Comparison of ENCODE assay signal across 26 cellular contexts in genomic region chr14:57999471-57999870, GRCh38.
"Had no signal": no experiment of that assay in that cellular context is flagged by ENCODE, and none has a peak within 500 bp of the region (broad histone marks: within the 10 kb centered on the region; RNA-seq: fewer than 3 reads in every experiment).

No MANE protein-coding gene starts in this region.

- H3K4me3 Mint-ChIP-seq: effector memory CD8-positive, alpha-beta T cell; memory B cell; mesothelial cell of epicardium; naive B cell; natural killer cell treated with Interleukin-12 subunit alpha and Interleukin-12 subunit beta and Interleukin-15 and Interleukin-18, amount 100 ng/mL, for 72 hours; neural crest cell; stimulated activated effector memory CD8-positive, alpha-beta T cell treated with anti-CD3 and anti-CD28 coated beads, Interleukin-12 subunit alpha, Interleukin-12 subunit beta, amount 100 ng/mL, for 72 hours had no signal

- H3K27me3 Mint-ChIP-seq: progenitor cell of endocrine pancreas had no signal

- H3K27ac Mint-ChIP-seq: effector memory CD8-positive, alpha-beta T cell; memory B cell; mesothelial cell of epicardium; naive B cell; natural killer cell treated with Interleukin-12 subunit alpha and Interleukin-12 subunit beta and Interleukin-15 and Interleukin-18, amount 100 ng/mL, for 72 hours; progenitor cell of endocrine pancreas; stimulated activated effector memory CD8-positive, alpha-beta T cell treated with anti-CD3 and anti-CD28 coated beads, Interleukin-12 subunit alpha, Interleukin-12 subunit beta, amount 100 ng/mL, for 72 hours had no signal

- H3K4me1 Mint-ChIP-seq: memory B cell; mesothelial cell of epicardium; naive B cell; neural crest cell; stimulated activated effector memory CD8-positive, alpha-beta T cell treated with anti-CD3 and anti-CD28 coated beads, Interleukin-12 subunit alpha, Interleukin-12 subunit beta, amount 100 ng/mL, for 72 hours had no signal

- H3K4me3 ChIP-seq: gastrocnemius medialis, hepatocyte, lung, mucosa of descending colon, right lobe of liver, smooth muscle cell, stomach, tibial nerve, upper lobe of left lung had no signal

- ATAC-seq: effector memory CD8-positive, alpha-beta T cell; left lobe of liver; mucosa of descending colon; natural killer cell treated with Interleukin-12 subunit alpha and Interleukin-12 subunit beta and Interleukin-15 and Interleukin-18, amount 100 ng/mL, for 72 hours; right lobe of liver; stimulated activated effector memory CD8-positive, alpha-beta T cell treated with anti-CD3 and anti-CD28 coated beads, Interleukin-12 subunit alpha, Interleukin-12 subunit beta, amount 100 ng/mL, for 72 hours had no signal

- H3K9me3 Mint-ChIP-seq: effector memory CD8-positive, alpha-beta T cell; memory B cell; mesothelial cell of epicardium; naive B cell; natural killer cell treated with Interleukin-12 subunit alpha and Interleukin-12 subunit beta and Interleukin-15 and Interleukin-18, amount 100 ng/mL, for 72 hours; neural crest cell; stimulated activated effector memory CD8-positive, alpha-beta T cell treated with anti-CD3 and anti-CD28 coated beads, Interleukin-12 subunit alpha, Interleukin-12 subunit beta, amount 100 ng/mL, for 72 hours had no signal

- DNase-seq: cortex of kidney; effector memory CD8-positive, alpha-beta T cell; foreskin fibroblast; gastrocnemius medialis; head of caudate nucleus; kidney; mucosa of descending colon; naive B cell; right lobe of liver; stimulated activated CD4-positive, alpha-beta T cell treated with anti-CD3 and anti-CD28 coated beads, Interleukin-12 subunit alpha, Interleukin-12 subunit beta, amount 100 ng/mL, for 4 hours; stimulated activated CD4-positive, alpha-beta T cell treated with anti-CD3 and anti-CD28 coated beads, Interleukin-2, amount 100 ng/mL, for 24 hours; stimulated activated CD4-positive, alpha-beta T cell treated with anti-CD3 and anti-CD28 coated beads, Interleukin-4, amount 100 ng/mL, for 24 hours; stimulated activated naive CD4-positive, alpha-beta T cell treated with Interleukin-2 at 50 U/mL for 16 hours; stomach; upper lobe of left lung had no signal

- H3K36me3 Mint-ChIP-seq: memory B cell; mesothelial cell of epicardium; naive B cell; natural killer cell treated with Interleukin-12 subunit alpha and Interleukin-12 subunit beta and Interleukin-15 and Interleukin-18, amount 100 ng/mL, for 72 hours; stimulated activated effector memory CD8-positive, alpha-beta T cell treated with anti-CD3 and anti-CD28 coated beads, Interleukin-12 subunit alpha, Interleukin-12 subunit beta, amount 100 ng/mL, for 72 hours had no signal
